20 cellular contexts compared by ENCODE assay signal in genomic region chr1:244297616-244298015, GRCh38.
A peak's percentile ranks its signal among the peaks of the same experiment; 100 is the strongest.
DNase-seq lines count a peak whose midpoint lies in the region; ATAC-seq, FAIRE-seq and TF ChIP-seq lines count a peak whose summit lies in the region.
"Had no signal": no experiment of that assay in that cellular context is flagged by ENCODE, and none has a peak within 500 bp of the region (broad histone marks: within the 10 kb centered on the region; RNA-seq: fewer than 3 reads in every experiment).

No MANE protein-coding gene starts in this region.

- H3K9me3 ChIP-seq in CD4-positive, alpha-beta T cell (ENCODE audit: control insufficient read depth, low read length), result no peaks in the 10 kb centered on the region
- H3K9me3 ChIP-seq in kidney (ENCODE audit: control insufficient read depth in 1 of 2, low read length in 2 of 2) (no peaks in the 10 kb centered on the region), body of pancreas (no peaks in the 10 kb centered on the region), HepG2 (ENCODE audit: low read length) (no peaks in the 10 kb centered on the region)
- H3K9me3 ChIP-seq: BE2C had no signal

- no TSS peak for BruUV-seq in HepG2 (replicated peaks; lab: Mats Ljungman, UMichigan)

- H3K36me3 Mint-ChIP-seq in CD4-positive, alpha-beta T cell (ENCODE audit: low read depth), result no peaks in the 10 kb centered on the region
- no peaks in the 10 kb centered on the region for H3K36me3 Mint-ChIP-seq in activated T-helper 17 cell treated with anti-CD3 and anti-CD28 coated beads, Interleukin-2, amount 50 U/mL, for 72 hours (ENCODE audit: low read depth)
- no peaks in the 10 kb centered on the region for H3K36me3 Mint-ChIP-seq in natural killer cell treated with Interleukin-12 subunit alpha and Interleukin-12 subunit beta and Interleukin-15 and Interleukin-18, amount 100 ng/mL, for 72 hours

- in situ Hi-C loops in HepG2 (cut with HindIII; ENCODE audit: extremely low pct_ligation_motif_present, low pct_unique_long_range_greater_than_20kb), result no loop called here

- WGBS in body of pancreas, 2 donors, result 78 to 84% methylated on average over 6 to 7 of the region's 7 CpGs
- WGBS in HepG2 (ENCODE audit: low lambda C conversion rate), result 43% methylated on average over 7 of the region's 7 CpGs

- no peak for FAIRE-seq in kidney (lab: Jason Lieb, UNC)
- no peak for FAIRE-seq in HepG2 (lab: Jason Lieb, UNC)
- FAIRE-seq: A204.1, G401.6, GM12891, GM19239 had no signal

- TF ChIP-seq EP300 in HepG2 (IDR thresholded peaks at IDR 0.05; ENCODE audit: low read depth in 2 of 2, low read length in 2 of 2), result no peak
- no peak for TF ChIP-seq EP300 in HepG2 (CRISPR knock-in tag; IDR thresholded peaks at IDR 0.05; ENCODE audit: borderline replicate concordance)

- no peak overlapping the region for H3K4me2 ChIP-seq in HepG2 (ENCODE audit: low read depth, low read length)

- TF ChIP-seq RAD21 in HepG2 (CRISPR knock-in tag; IDR thresholded peaks at IDR 0.05), result no peak

- H3K4me1 Mint-ChIP-seq in CD4-positive, alpha-beta T cell (ENCODE audit: low read depth), result peaks cover 13% of the 10 kb centered on the region
- peaks cover 7% of the 10 kb centered on the region for H3K4me1 Mint-ChIP-seq in activated T-helper 17 cell treated with anti-CD3 and anti-CD28 coated beads, Interleukin-2, amount 50 U/mL, for 72 hours
- peaks cover 15 to 34% of the 10 kb centered on the region in 2 donors for H3K4me1 Mint-ChIP-seq in natural killer cell treated with Interleukin-12 subunit alpha and Interleukin-12 subunit beta and Interleukin-15 and Interleukin-18, amount 100 ng/mL, for 72 hours (ENCODE audit: low read depth in 2 of 2)

- peak overlapping the region; percentile 47 for H3K27ac Mint-ChIP-seq in CD4-positive, alpha-beta T cell
- H3K27ac Mint-ChIP-seq in activated T-helper 17 cell treated with anti-CD3 and anti-CD28 coated beads, Interleukin-2, amount 50 U/mL, for 72 hours, result no peak overlapping the region
- H3K27ac Mint-ChIP-seq in natural killer cell treated with Interleukin-12 subunit alpha and Interleukin-12 subunit beta and Interleukin-15 and Interleukin-18, amount 100 ng/mL, for 72 hours, result peak overlapping the region; percentile 33 to 61
- H3K27ac Mint-ChIP-seq: HFFc6 had no signal

- ATAC-seq in CD4-positive, alpha-beta T cell (ENCODE audit: poor library complexity), result no peak
- no peak for ATAC-seq in activated T-helper 17 cell treated with anti-CD3 and anti-CD28 coated beads, Interleukin-2, amount 50 U/mL, for 72 hours (replicated peaks)
- no peak for ATAC-seq in natural killer cell treated with Interleukin-12 subunit alpha and Interleukin-12 subunit beta and Interleukin-15 and Interleukin-18, amount 100 ng/mL, for 72 hours
- no peak for ATAC-seq in GM18870 (IDR thresholded peaks at IDR 0.05; ENCODE audit: unreplicated experiment)
- no peak for ATAC-seq in body of pancreas
- no peak for ATAC-seq in GM19324 (IDR thresholded peaks at IDR 0.05; ENCODE audit: low FRiP score, unreplicated experiment)
- ATAC-seq in HepG2, result no peak

- intact Hi-C loops in CD4-positive, alpha-beta T cell (cut with DNase I, micrococcal nuclease), result loop anchor here in 1 of 2 experiments (10.0 kb wide), 1 partner anchor 677 kb away; no protein-coding TSS in a partner anchor
- intact Hi-C loops in kidney (cut with DNase I) (no loop called here), body of pancreas (cut with DNase I) (no loop called here), HepG2 (cut with micrococcal nuclease; ENCODE audit: unreplicated experiment) (no loop called here)

- H3K4me3 ChIP-seq in kidney (ENCODE audit: low read length in 2 of 2), result no peak overlapping the region
- no peak overlapping the region for H3K4me3 ChIP-seq in body of pancreas
- H3K4me3 ChIP-seq in HepG2 (replicated peaks in 1 of 3; ENCODE audit: insufficient read depth in 1 of 3, low read depth in 2 of 3, low read length in 3 of 3), result no peak overlapping the region

- H4K20me1 ChIP-seq in HepG2 (ENCODE audit: insufficient read depth, low read length), result no peaks in the 10 kb centered on the region

- CTCF ChIA-PET in CD4-positive, alpha-beta T cell (lab: Charles Lee), result interaction anchor here (0.7 kb wide), 1 partner anchor 360 kb away, joined by 3 read pairs; no protein-coding TSS in a partner anchor
- CTCF ChIA-PET in HepG2 (lab: Yijun Ruan, JAX; ENCODE audit: low intra/inter-chr PET ratio, low total read pairs), result no interaction called here

- H2AFZ ChIP-seq in HepG2 (ENCODE audit: low read length), result no peak overlapping the region

- no peaks in the 10 kb centered on the region for H3K27me3 ChIP-seq in CD4-positive, alpha-beta T cell (ENCODE audit: control insufficient read depth, insufficient read depth, low read length)
- H3K27me3 ChIP-seq in body of pancreas (no peaks in the 10 kb centered on the region), HepG2 (ENCODE audit: control insufficient read depth in 1 of 2, insufficient read depth in 2 of 2, low read length in 2 of 2) (peaks cover 0 to 11% of the 10 kb centered on the region in 2 experiments; a peak in 2 of 5 replicates)
- H3K27me3 ChIP-seq: BE2C had no signal

- H3K9ac ChIP-seq in kidney (ENCODE audit: low read length in 2 of 2), result no peak overlapping the region
- no peak overlapping the region for H3K9ac ChIP-seq in HepG2 (ENCODE audit: insufficient read depth, low read depth, low read length)

- no peak for TF ChIP-seq CTCF in CD4-positive, alpha-beta T cell (IDR thresholded peaks at IDR 0.05)
- TF ChIP-seq CTCF in kidney (IDR thresholded peaks at IDR 0.05; ENCODE audit: borderline replicate concordance, extremely low read depth, insufficient read depth), result no peak
- no peak for TF ChIP-seq CTCF in body of pancreas (IDR thresholded peaks at IDR 0.05)
- no peak for TF ChIP-seq CTCF in HepG2 (CRISPR knock-in tag; IDR thresholded peaks at IDR 0.05)

- H3K36me3 ChIP-seq in kidney (ENCODE audit: control insufficient read depth in 1 of 2, insufficient read depth in 2 of 2, low read length in 2 of 2) (no peaks in the 10 kb centered on the region), body of pancreas (replicated peaks in 1 of 2; ENCODE audit: insufficient read depth in 1 of 2, low read depth in 2 of 2) (no peaks in the 10 kb centered on the region), HepG2 (replicated peaks in 1 of 2; ENCODE audit: control insufficient read depth in 1 of 2, insufficient read depth in 2 of 2, low read length in 2 of 2) (no peaks in the 10 kb centered on the region)
- H3K36me3 ChIP-seq: BE2C had no signal

- no peak for DNase-seq in CD4-positive, alpha-beta T cell
- DNase-seq in kidney (peak; percentile 33), body of pancreas (no peak), HepG2 (ENCODE audit: low spot score) (no peak)
- DNase-seq in natural killer cell treated with Interleukin-12 subunit alpha and Interleukin-12 subunit beta and Interleukin-15 and Interleukin-18, amount 100 ng/mL, for 72 hours (ENCODE audit: low spot score), result no peak
- DNase-seq: BE2C, Calu3, DMS79, EL, HCEC 1CT, HFFc6, KBM-7 had no signal

- H3K27ac ChIP-seq in CD4-positive, alpha-beta T cell (ENCODE audit: low read depth, low read length), result no peak overlapping the region
- H3K27ac ChIP-seq in kidney (ENCODE audit: low read depth in 2 of 2, low read length in 2 of 2), result no peak overlapping the region
- H3K27ac ChIP-seq in body of pancreas, result no peak overlapping the region
- H3K27ac ChIP-seq in HepG2 (ENCODE audit: extremely low read length, insufficient read depth, low read length), result no peak overlapping the region
- H3K27ac ChIP-seq: HL-60 had no signal

- H3K4me1 ChIP-seq in kidney (ENCODE audit: control insufficient read depth in 1 of 2, insufficient read depth in 1 of 2, low read depth in 1 of 2, low read length in 2 of 2), result peaks cover 0 to 7% of the 10 kb centered on the region in 2 donors
- H3K4me1 ChIP-seq in body of pancreas, result peaks cover 19% of the 10 kb centered on the region
- no peaks in the 10 kb centered on the region for H3K4me1 ChIP-seq in HepG2 (ENCODE audit: insufficient read depth, low read length)

- TF ChIP-seq POLR2A in body of pancreas (IDR thresholded peaks at IDR 0.05) (no peak), HepG2 (IDR thresholded peaks at IDR 0.05; ENCODE audit: insufficient read depth in 1 of 2, low read depth in 2 of 2, low read length in 2 of 2) (no peak)

- H3K27me3 Mint-ChIP-seq in CD4-positive, alpha-beta T cell, result no peaks in the 10 kb centered on the region
- no peaks in the 10 kb centered on the region for H3K27me3 Mint-ChIP-seq in activated T-helper 17 cell treated with anti-CD3 and anti-CD28 coated beads, Interleukin-2, amount 50 U/mL, for 72 hours
- H3K27me3 Mint-ChIP-seq in natural killer cell treated with Interleukin-12 subunit alpha and Interleukin-12 subunit beta and Interleukin-15 and Interleukin-18, amount 100 ng/mL, for 72 hours, result no peaks in the 10 kb centered on the region

- no peak overlapping the region for H3K4me3 Mint-ChIP-seq in CD4-positive, alpha-beta T cell
- peak overlapping the region; percentile 84 for H3K4me3 Mint-ChIP-seq in activated T-helper 17 cell treated with anti-CD3 and anti-CD28 coated beads, Interleukin-2, amount 50 U/mL, for 72 hours
- peak overlapping the region; percentile 15 for H3K4me3 Mint-ChIP-seq in natural killer cell treated with Interleukin-12 subunit alpha and Interleukin-12 subunit beta and Interleukin-15 and Interleukin-18, amount 100 ng/mL, for 72 hours
- H3K4me3 Mint-ChIP-seq: HFFc6 had no signal

- no peaks in the 10 kb centered on the region for H3K79me2 ChIP-seq in HepG2 (ENCODE audit: insufficient read depth, low read length)

- no peaks in the 10 kb centered on the region for H3K9me3 Mint-ChIP-seq in CD4-positive, alpha-beta T cell
- no peaks in the 10 kb centered on the region for H3K9me3 Mint-ChIP-seq in activated T-helper 17 cell treated with anti-CD3 and anti-CD28 coated beads, Interleukin-2, amount 50 U/mL, for 72 hours
- H3K9me3 Mint-ChIP-seq in natural killer cell treated with Interleukin-12 subunit alpha and Interleukin-12 subunit beta and Interleukin-15 and Interleukin-18, amount 100 ng/mL, for 72 hours, result no peaks in the 10 kb centered on the region
- H3K9me3 Mint-ChIP-seq: HFFc6 had no signal

- POLR2A ChIA-PET in CD4-positive, alpha-beta T cell (lab: Charles Lee), result no interaction called here
- POLR2A ChIA-PET in HepG2 (lab: Yijun Ruan, JAX), result no interaction called here

TF ChIP-seq in HepG2, 621 proteins besides CTCF, POLR2A, EP300 and RAD21 (continues in another document):
- TF ChIP-seq MTF1 (CRISPR knock-in tag; IDR thresholded peaks at IDR 0.05) (no peak), ZNF567 (CRISPR knock-in tag; IDR thresholded peaks at IDR 0.05; ENCODE audit: borderline replicate concordance) (no peak), BCL6 (CRISPR knock-in tag; IDR thresholded peaks at IDR 0.05) (no peak), ZNF180 (CRISPR knock-in tag; IDR thresholded peaks at IDR 0.05; ENCODE audit: borderline replicate concordance, low read depth) (no peak), KDM1A (CRISPR knock-in tag; IDR thresholded peaks at IDR 0.05) (no peak), SOX5 (CRISPR knock-in tag; IDR thresholded peaks at IDR 0.05; ENCODE audit: borderline replicate concordance) (no peak), PRMT3 (CRISPR knock-in tag; IDR thresholded peaks at IDR 0.05; ENCODE audit: borderline replicate concordance, low read depth) (no peak)
